Comparison of ENCODE assay signal across 19 cellular contexts in the genomic region with DNA sequence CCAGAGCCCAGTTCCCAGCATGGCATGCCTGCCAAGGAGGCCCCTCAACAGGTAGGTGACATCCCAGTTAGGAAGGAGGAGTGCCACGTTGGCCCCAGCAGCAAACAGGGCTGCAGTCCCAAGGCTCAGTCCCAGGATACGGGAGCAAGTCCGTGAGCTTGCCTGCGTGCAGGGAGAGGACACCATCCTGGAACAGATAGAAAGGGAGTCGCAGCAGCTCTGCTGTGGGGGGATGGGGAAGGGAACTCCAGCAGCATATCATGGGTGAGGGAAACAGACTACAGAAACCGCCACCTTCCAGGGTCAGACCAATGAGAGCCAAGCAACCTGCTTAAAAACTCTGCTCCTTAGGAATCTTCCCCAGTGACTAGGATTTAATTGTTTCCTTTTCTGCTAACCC. TPM values are rescaled to one million over a fixed set of nuclear protein-coding genes. Genes with fewer than 3 reads are reported as not detected.
"Had no signal": no experiment of that assay in that cellular context is flagged by ENCODE, and none has a peak within 500 bp of the region (broad histone marks: within the 10 kb centered on the region; RNA-seq: fewer than 3 reads in every experiment).

No MANE protein-coding gene starts in this region.

- H3K36me3 Mint-ChIP-seq: activated CD8-positive, alpha-beta memory T cell treated with anti-CD3 and anti-CD28 coated beads, Interleukin-2, amount 10 ng/mL, durations not matched to agents 7 days and 5 days; activated naive CD8-positive, alpha-beta T cell treated with anti-CD3 and anti-CD28 coated beads, Interleukin-2, amount 10 ng/mL, durations not matched to agents 7 days and 5 days; memory B cell had no signal

- H3K27ac ChIP-seq: ascending aorta, gastrocnemius medialis, heart right ventricle, left ventricle myocardium inferior, right atrium auricular region, thyroid gland, vagina had no signal

- H3K27ac Mint-ChIP-seq: activated CD8-positive, alpha-beta memory T cell treated with anti-CD3 and anti-CD28 coated beads, Interleukin-2, amount 10 ng/mL, durations not matched to agents 7 days and 5 days; activated naive CD8-positive, alpha-beta T cell treated with anti-CD3 and anti-CD28 coated beads, Interleukin-2, amount 10 ng/mL, durations not matched to agents 7 days and 5 days; memory B cell had no signal

- H3K27me3 ChIP-seq: ascending aorta, gastrocnemius medialis, heart right ventricle, right atrium auricular region, thyroid gland, vagina had no signal

- ATAC-seq: activated CD8-positive, alpha-beta memory T cell treated with anti-CD3 and anti-CD28 coated beads, Interleukin-2, amount 10 ng/mL, durations not matched to agents 7 days and 5 days; activated T-cell treated with anti-CD3 and anti-CD28 coated beads, Interleukin-2, amount 50 U/mL, for 4 hours; gastrocnemius medialis; heart right ventricle had no signal

- H3K4me3 Mint-ChIP-seq: activated CD8-positive, alpha-beta memory T cell treated with anti-CD3 and anti-CD28 coated beads, Interleukin-2, amount 10 ng/mL, durations not matched to agents 7 days and 5 days; activated naive CD8-positive, alpha-beta T cell treated with anti-CD3 and anti-CD28 coated beads, Interleukin-2, amount 10 ng/mL, durations not matched to agents 7 days and 5 days; activated T-cell treated with anti-CD3 and anti-CD28 coated beads, Interleukin-2, amount 50 U/mL, for 4 hours; memory B cell had no signal

- H3K9me3 Mint-ChIP-seq: activated naive CD8-positive, alpha-beta T cell treated with anti-CD3 and anti-CD28 coated beads, Interleukin-2, amount 10 ng/mL, durations not matched to agents 7 days and 5 days; activated T-cell treated with anti-CD3 and anti-CD28 coated beads, Interleukin-2, amount 50 U/mL, for 4 hours; memory B cell had no signal

- H3K9me3 ChIP-seq: ascending aorta, gastrocnemius medialis, heart right ventricle, left ventricle myocardium inferior, right atrium auricular region, thyroid gland, vagina had no signal

- H3K4me3 ChIP-seq: ascending aorta, gastrocnemius medialis, heart right ventricle, left ventricle myocardium inferior, right atrium auricular region, thyroid gland, vagina had no signal

- H3K4me1 ChIP-seq: ascending aorta, heart right ventricle, left ventricle myocardium inferior, right atrium auricular region, thyroid gland, vagina had no signal

- DNase-seq: activated CD4-positive, alpha-beta T cell treated with anti-CD3 and anti-CD28 coated beads for 1 hour; activated CD4-positive, alpha-beta T cell treated with anti-CD3 and anti-CD28 coated beads, Interleukin-2, amount 50 U/mL, for 48 hours; activated CD8-positive, alpha-beta memory T cell treated with anti-CD3 and anti-CD28 coated beads, Interleukin-2, amount 10 ng/mL, durations not matched to agents 7 days and 5 days; activated gamma-delta T cell; activated naive CD8-positive, alpha-beta T cell treated with anti-CD3 and anti-CD28 coated beads, Interleukin-2, amount 10 ng/mL, durations not matched to agents 7 days and 5 days; activated T-cell treated with anti-CD3 and anti-CD28 coated beads, Interleukin-2, amount 50 U/mL, for 4 hours; gastrocnemius medialis; heart right ventricle; kidney; left ventricle myocardium inferior; small intestine; T-helper 9 cell; thyroid gland had no signal

- H3K27me3 Mint-ChIP-seq: memory B cell had no signal

- H3K36me3 ChIP-seq: ascending aorta, gastrocnemius medialis, heart right ventricle, left ventricle myocardium inferior, right atrium auricular region, thyroid gland, vagina had no signal

- H3K4me1 Mint-ChIP-seq: activated CD8-positive, alpha-beta memory T cell treated with anti-CD3 and anti-CD28 coated beads, Interleukin-2, amount 10 ng/mL, durations not matched to agents 7 days and 5 days; activated naive CD8-positive, alpha-beta T cell treated with anti-CD3 and anti-CD28 coated beads, Interleukin-2, amount 10 ng/mL, durations not matched to agents 7 days and 5 days; memory B cell had no signal

RNA-seq across cellular contexts. Expression of a gene that starts 9.4 kb away (rescaled TPM):
- total RNA-seq: ascending aorta had no signal

RNA-seq across cellular contexts. Expression of a gene that starts 10.8 kb away (rescaled TPM):
- total RNA-seq: activated CD8-positive, alpha-beta memory T cell treated with anti-CD3 and anti-CD28 coated beads, Interleukin-2, amount 10 ng/mL, durations not matched to agents 7 days and 5 days; activated T-cell treated with anti-CD3 and anti-CD28 coated beads, Interleukin-2, amount 50 U/mL, for 4 hours; ascending aorta; endothelial cell of umbilical vein; left ventricle myocardium inferior; posterior vena cava; right atrium auricular region; vagina had no signal
- polyA plus RNA-seq: endothelial cell of umbilical vein, small intestine had no signal
